23 cellular contexts compared by ENCODE assay signal in genomic region chr1:185933580-185933979, GRCh38.
"Had no signal": no experiment of that assay in that cellular context is flagged by ENCODE, and none has a peak within 500 bp of the region (broad histone marks: within the 10 kb centered on the region; RNA-seq: fewer than 3 reads in every experiment).

No MANE protein-coding gene starts in this region.

- H3K4me3 ChIP-seq: cardiac muscle cell, SJSA1 had no signal

- H3K9me3 ChIP-seq: SJSA1 had no signal

- H3K36me3 ChIP-seq: brain microvascular endothelial cell, SJSA1 had no signal

- DNase-seq: activated CD4-positive, alpha-beta memory T cell treated with anti-CD3 and anti-CD28 coated beads for 36 hours; activated CD4-positive, alpha-beta T cell treated with anti-CD3 and anti-CD28 coated beads, Interleukin-2, amount 10 ng/mL, durations not matched to agents 7 days and 5 days; activated CD4-positive, CD25-positive, alpha-beta regulatory T cell; activated CD8-positive, alpha-beta memory T cell treated with anti-CD3 and anti-CD28 coated beads for 24 hours; activated gamma-delta T cell; activated naive CD4-positive, alpha-beta T cell treated with anti-CD3 and anti-CD28 coated beads for 36 hours; activated naive CD8-positive, alpha-beta T cell treated with anti-CD3 and anti-CD28 coated beads for 36 hours; activated T-cell treated with anti-CD3 and anti-CD28 coated beads, Interleukin-2, amount 50 U/mL, for 48 hours; brain microvascular endothelial cell; cerebellar nuclear complex; NCI-H1092; NCI-H1930; NCI-H2171 treated with DMSO at 0.1 percent for 48 hours; NCI-H226; NCI-H510A; PC-3; SHP77; T-cell; T-helper 2 cell; T1000 had no signal

- H3K27ac ChIP-seq: cardiac muscle cell, SJSA1 had no signal

- ATAC-seq: activated T-helper 17 cell treated with anti-CD3 and anti-CD28 coated beads, Interleukin-2, amount 50 U/mL, for 72 hours; PC-3; T-cell had no signal

- H3K27me3 ChIP-seq: brain microvascular endothelial cell, cardiac muscle cell, SJSA1 had no signal
